In the genomic region with DNA sequence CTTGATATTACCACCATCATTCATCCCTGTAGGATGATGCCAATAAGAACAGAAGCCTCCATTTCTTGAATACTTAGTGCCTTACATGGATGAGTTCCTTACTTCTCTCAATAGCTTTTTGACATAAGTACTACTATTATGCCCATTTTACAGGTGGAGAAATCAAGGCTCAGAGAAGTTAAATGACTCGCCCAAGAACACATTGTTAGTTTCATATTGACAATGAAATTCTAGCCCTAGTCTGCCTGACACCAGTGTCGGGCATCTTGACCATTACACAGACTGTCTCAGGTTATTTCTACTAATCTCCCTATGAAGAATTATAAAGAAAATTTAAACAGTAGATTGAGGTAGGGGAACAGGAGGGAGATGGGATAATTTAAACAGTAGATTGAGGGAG, we compare ENCODE assay signal across 8 cellular contexts.
"Had no signal": no experiment of that assay in that cellular context is flagged by ENCODE, and none has a peak within 500 bp of the region (broad histone marks: within the 10 kb centered on the region; RNA-seq: fewer than 3 reads in every experiment).

No MANE protein-coding gene starts in this region.

- DNase-seq: GDM1, GF-D8 had no signal

- H3K4me3 ChIP-seq: GM12878 had no signal

- FAIRE-seq: G401.6, GM12878, GM12891, GM12892, GM18507, GM19239 had no signal
